In genomic region chr1:23528245-23528978, GRCh38 we compare ENCODE assay signal across 1 cellular context.
TF ChIP-seq lines count a peak whose summit lies in the region.

No MANE protein-coding gene starts in this region.

TF ChIP-seq in Ishikawa, 13 proteins besides CTCF, POLR2A, EP300 and RAD21 (continued from another document):
- no peak for TF ChIP-seq USF1 (IDR thresholded peaks at IDR 0.05)
- no peak for TF ChIP-seq ZBTB7A (IDR thresholded peaks at IDR 0.05; ENCODE audit: low read depth)
- TF ChIP-seq EGR1 (IDR thresholded peaks at IDR 0.05) = no peak
- no peak for TF ChIP-seq CEBPB (IDR thresholded peaks at IDR 0.05)
- TF ChIP-seq FOXM1 (IDR thresholded peaks at IDR 0.05; ENCODE audit: borderline replicate concordance, low read depth) = no peak
